In genomic region chr17:40437095-40437732, GRCh38 we compare ENCODE assay signal across 18 cellular contexts. TPM values are rescaled to one million over a fixed set of nuclear protein-coding genes. Genes with fewer than 3 reads are reported as not detected.
DNase-seq lines count a peak whose midpoint lies in the region; ATAC-seq and TF ChIP-seq lines count a peak whose summit lies in the region.
"Had no signal": no experiment of that assay in that cellular context is flagged by ENCODE, and none has a peak within 500 bp of the region (broad histone marks: within the 10 kb centered on the region; RNA-seq: fewer than 3 reads in every experiment).

No MANE protein-coding gene starts in this region.

- no peak for TF ChIP-seq EP300 in ovary (IDR thresholded peaks at IDR 0.05)

- TF ChIP-seq CTCF in activated CD8-positive, alpha-beta T cell treated with anti-CD3 and anti-CD28 coated beads for 36 hours (IDR thresholded peaks at IDR 0.05): no peak
- no peak for TF ChIP-seq CTCF in choroid plexus epithelial cell (conservative IDR thresholded peaks at IDR 0.05; ENCODE audit: low read depth, low read length)
- no peak for TF ChIP-seq CTCF in upper lobe of right lung (IDR thresholded peaks at IDR 0.05)
- no peak for TF ChIP-seq CTCF in ovary (IDR thresholded peaks at IDR 0.05)

- H3K4me1 ChIP-seq in upper lobe of right lung: peaks cover 3% of the 10 kb centered on the region
- peaks cover 1% of the 10 kb centered on the region for H3K4me1 ChIP-seq in ovary (ENCODE audit: insufficient read depth)

- DNase-seq in activated CD8-positive, alpha-beta T cell treated with anti-CD3 and anti-CD28 coated beads, Interleukin-2, amount 10 ng/mL, durations not matched to agents 7 days and 5 days: peak; percentile 43
- DNase-seq in activated CD8-positive, alpha-beta T cell treated with anti-CD3 and anti-CD28 coated beads for 36 hours: no peak
- DNase-seq in NCI-H446 treated with DMSO at 0.1 percent for 48 hours (lab: John Stamatoyannopoulos, UW): peak; percentile 55
- peak; percentile 39 for DNase-seq in choroid plexus epithelial cell (ENCODE audit: low read depth)
- no peak for DNase-seq in upper lobe of right lung
- no peak for DNase-seq in GF-D8 (lab: John Stamatoyannopoulos, UW)
- no peak for DNase-seq in ovary
- DNase-seq: activated CD4-positive, alpha-beta T cell treated with anti-CD3 and anti-CD28 coated beads for 1 hour; activated T-cell treated with anti-CD3 and anti-CD28 coated beads, Interleukin-2, amount 50 U/mL, for 1 hour; cerebellar nuclear complex; GOT3; stomach; T-cell had no signal

- WGBS in ovary, 3 donors: 85 to 94% (median 88%) methylated on average over 5 of the region's 5 CpGs

- H3K4me1 Mint-ChIP-seq in activated CD8-positive, alpha-beta T cell treated with anti-CD3 and anti-CD28 coated beads, Interleukin-2, amount 10 ng/mL, durations not matched to agents 7 days and 5 days (ENCODE audit: low read depth): peaks cover 30% of the 10 kb centered on the region
- peaks cover 15% of the 10 kb centered on the region for H3K4me1 Mint-ChIP-seq in activated CD8-positive, alpha-beta T cell treated with anti-CD3 and anti-CD28 coated beads for 36 hours (ENCODE audit: low read depth)

- H3K4me3 ChIP-seq in choroid plexus epithelial cell (ENCODE audit: low read depth, low read length) (no peak overlapping the region), upper lobe of right lung (no peak overlapping the region), ovary (no peak overlapping the region)
- H3K4me3 ChIP-seq: A549, hepatocyte, stomach had no signal

- H3K27ac ChIP-seq in upper lobe of right lung (no peak overlapping the region), ovary (no peak overlapping the region)
- H3K27ac ChIP-seq: hepatocyte had no signal

- intact Hi-C loops in activated CD8-positive, alpha-beta T cell treated with anti-CD3 and anti-CD28 coated beads for 36 hours (cut with micrococcal nuclease): no loop called here
- intact Hi-C loops in upper lobe of right lung (cut with DNase I) (no loop called here), ovary (cut with DNase I) (loop anchor here in 2 of 4 donors (5.0 to 10.0 kb wide), 2 partner anchors 72 to 95 kb away; partner anchors contain the start of gene GJD3 (in 1 of the 2))

- H3K27me3 Mint-ChIP-seq in activated CD8-positive, alpha-beta T cell treated with anti-CD3 and anti-CD28 coated beads, Interleukin-2, amount 10 ng/mL, durations not matched to agents 7 days and 5 days (ENCODE audit: low read depth): peaks cover 4% of the 10 kb centered on the region
- H3K27me3 Mint-ChIP-seq in activated CD8-positive, alpha-beta T cell treated with anti-CD3 and anti-CD28 coated beads for 36 hours: no peaks in the 10 kb centered on the region
- H3K27me3 Mint-ChIP-seq: CD8-positive, alpha-beta memory T cell; T-cell had no signal

- no peaks in the 10 kb centered on the region for H3K9me3 Mint-ChIP-seq in activated CD8-positive, alpha-beta T cell treated with anti-CD3 and anti-CD28 coated beads, Interleukin-2, amount 10 ng/mL, durations not matched to agents 7 days and 5 days (ENCODE audit: insufficient read depth)
- no peaks in the 10 kb centered on the region for H3K9me3 Mint-ChIP-seq in activated CD8-positive, alpha-beta T cell treated with anti-CD3 and anti-CD28 coated beads for 36 hours
- H3K9me3 Mint-ChIP-seq: CD8-positive, alpha-beta memory T cell; nephron; T-cell had no signal

- no peak overlapping the region for H3K27ac Mint-ChIP-seq in activated CD8-positive, alpha-beta T cell treated with anti-CD3 and anti-CD28 coated beads, Interleukin-2, amount 10 ng/mL, durations not matched to agents 7 days and 5 days
- H3K27ac Mint-ChIP-seq in activated CD8-positive, alpha-beta T cell treated with anti-CD3 and anti-CD28 coated beads for 36 hours: no peak overlapping the region
- H3K27ac Mint-ChIP-seq: CD8-positive, alpha-beta memory T cell had no signal

- no peaks in the 10 kb centered on the region for H3K36me3 Mint-ChIP-seq in activated CD8-positive, alpha-beta T cell treated with anti-CD3 and anti-CD28 coated beads, Interleukin-2, amount 10 ng/mL, durations not matched to agents 7 days and 5 days (ENCODE audit: low read depth)
- H3K36me3 Mint-ChIP-seq in activated CD8-positive, alpha-beta T cell treated with anti-CD3 and anti-CD28 coated beads for 36 hours (ENCODE audit: low read depth): no peaks in the 10 kb centered on the region
- H3K36me3 Mint-ChIP-seq: CD8-positive, alpha-beta memory T cell; T-cell had no signal

- H3K27me3 ChIP-seq in upper lobe of right lung: no peaks in the 10 kb centered on the region
- H3K27me3 ChIP-seq in ovary: no peaks in the 10 kb centered on the region
- H3K27me3 ChIP-seq: hepatocyte, stomach had no signal

- ATAC-seq in activated CD8-positive, alpha-beta T cell treated with anti-CD3 and anti-CD28 coated beads, Interleukin-2, amount 10 ng/mL, durations not matched to agents 7 days and 5 days: peak; percentile 48
- no peak for ATAC-seq in activated CD8-positive, alpha-beta T cell treated with anti-CD3 and anti-CD28 coated beads for 36 hours
- ATAC-seq in upper lobe of right lung: peak; percentile 9
- no peak for ATAC-seq in GM18520 (IDR thresholded peaks at IDR 0.05; ENCODE audit: unreplicated experiment)
- ATAC-seq: A549 had no signal

- H3K36me3 ChIP-seq in upper lobe of right lung (no peaks in the 10 kb centered on the region), ovary (no peaks in the 10 kb centered on the region)
- H3K36me3 ChIP-seq: stomach had no signal

- no peak for TF ChIP-seq POLR2A in ovary (IDR thresholded peaks at IDR 0.05)

- H3K9me3 ChIP-seq in upper lobe of right lung (no peaks in the 10 kb centered on the region), ovary (no peaks in the 10 kb centered on the region)
- H3K9me3 ChIP-seq: A549, stomach had no signal

- CTCF ChIA-PET in activated CD8-positive, alpha-beta T cell treated with anti-CD3 and anti-CD28 coated beads, Interleukin-2, amount 10 ng/mL, durations not matched to agents 7 days and 5 days (lab: Charles Lee): interaction anchor here (0.8 to 5.1 kb wide), 11 partner anchors 10 to 123 kb away, joined by 3 to 35 read pairs (median 5); partner anchors contain the start of gene TOP2A
- CTCF ChIA-PET in activated CD8-positive, alpha-beta T cell treated with anti-CD3 and anti-CD28 coated beads for 36 hours (lab: Charles Lee): interaction anchor here (1.3 to 8.6 kb wide), 4 partner anchors 19 to 98 kb away, joined by 5 to 97 read pairs (median 6); partner anchors contain the start of gene TOP2A

- H3K4me3 Mint-ChIP-seq in activated CD8-positive, alpha-beta T cell treated with anti-CD3 and anti-CD28 coated beads, Interleukin-2, amount 10 ng/mL, durations not matched to agents 7 days and 5 days: no peak overlapping the region
- no peak overlapping the region for H3K4me3 Mint-ChIP-seq in activated CD8-positive, alpha-beta T cell treated with anti-CD3 and anti-CD28 coated beads for 36 hours
- H3K4me3 Mint-ChIP-seq: CD8-positive, alpha-beta memory T cell; nephron; T-cell had no signal

- POLR2A ChIA-PET in activated CD8-positive, alpha-beta T cell treated with anti-CD3 and anti-CD28 coated beads, Interleukin-2, amount 10 ng/mL, durations not matched to agents 7 days and 5 days (lab: Charles Lee): interaction anchor here (0.9 to 1.3 kb wide), 3 partner anchors 12 to 96 kb away, joined by 3 to 6 read pairs (median 3); partner anchors contain the start of gene TOP2A
- POLR2A ChIA-PET in activated CD8-positive, alpha-beta T cell treated with anti-CD3 and anti-CD28 coated beads for 36 hours (lab: Charles Lee): interaction anchor here (0.6 to 1.3 kb wide), 2 partner anchors 10 to 112 kb away, joined by 3 to 4 read pairs; no protein-coding TSS in a partner anchor

RNA-seq across cellular contexts. Expression of gene IGFBP4, which starts 6.0 kb away (rescaled TPM):
- total RNA-seq in activated CD8-positive, alpha-beta T cell treated with anti-CD3 and anti-CD28 coated beads, Interleukin-2, amount 10 ng/mL, durations not matched to agents 7 days and 5 days: 10 to 100 TPM; 28.7 to 28.9 TPM
- 10 to 100 TPM; 10.7 to 11.6 TPM for total RNA-seq in activated CD8-positive, alpha-beta T cell treated with anti-CD3 and anti-CD28 coated beads for 36 hours
- total RNA-seq in upper lobe of right lung (381 TPM), ovary (1,000 to 10,000 TPM in 5 of 7 donors, 100 to 1,000 TPM in 2; 457 to 3,447 (median 1,460) TPM)
- 100 to 1,000 TPM; 634 to 809 TPM for polyA plus RNA-seq in ovary

RNA-seq across cellular contexts. Expression of gene TOP2A, which starts 19.5 kb away (rescaled TPM):
- 100 to 1,000 TPM; 517 to 567 TPM for total RNA-seq in activated CD8-positive, alpha-beta T cell treated with anti-CD3 and anti-CD28 coated beads, Interleukin-2, amount 10 ng/mL, durations not matched to agents 7 days and 5 days
- 100 to 1,000 TPM; 273 to 280 TPM for total RNA-seq in activated CD8-positive, alpha-beta T cell treated with anti-CD3 and anti-CD28 coated beads for 36 hours
- total RNA-seq in upper lobe of right lung (3.3 TPM), ovary (1 to 10 TPM in 3 of 7 donors, under 1 TPM in 4; 0.36 to 4.5 (median 0.82) TPM)
- polyA plus RNA-seq in ovary: 1 to 10 TPM; 1.2 to 3.3 TPM

Comparison
In these comparisons a context has a peak if more than half of its experiments do, and no peak if none do; other contexts are left out.
1. ATAC-seq: peak in activated CD8-positive, alpha-beta T cell treated with anti-CD3 and anti-CD28 coated beads, Interleukin-2, amount 10 ng/mL, durations not matched to agents 7 days and 5 days (single experiment) and upper lobe of right lung (single experiment); none in activated CD8-positive, alpha-beta T cell treated with anti-CD3 and anti-CD28 coated beads for 36 hours (single experiment) and GM18520 (single experiment).
2. DNase-seq: peak in activated CD8-positive, alpha-beta T cell treated with anti-CD3 and anti-CD28 coated beads, Interleukin-2, amount 10 ng/mL, durations not matched to agents 7 days and 5 days (single experiment), NCI-H446 treated with DMSO at 0.1 percent for 48 hours (single experiment) and choroid plexus epithelial cell (single experiment); none in activated CD8-positive, alpha-beta T cell treated with anti-CD3 and anti-CD28 coated beads for 36 hours (single experiment), upper lobe of right lung (single experiment), GF-D8 (single experiment) and ovary (0 of 5).
3. RNA of gene IGFBP4, which starts 6.0 kb away (total RNA-seq): 457 to 3,447 TPM in ovary and 381 TPM in upper lobe of right lung (single experiment); 28.7 to 28.9 TPM in activated CD8-positive, alpha-beta T cell treated with anti-CD3 and anti-CD28 coated beads, Interleukin-2, amount 10 ng/mL, durations not matched to agents 7 days and 5 days and 10.7 to 11.6 TPM in activated CD8-positive, alpha-beta T cell treated with anti-CD3 and anti-CD28 coated beads for 36 hours; every median in the first group is over 10 times any median in the second.
4. RNA of gene TOP2A, which starts 19.5 kb away (total RNA-seq): 517 to 567 TPM in activated CD8-positive, alpha-beta T cell treated with anti-CD3 and anti-CD28 coated beads, Interleukin-2, amount 10 ng/mL, durations not matched to agents 7 days and 5 days and 273 to 280 TPM in activated CD8-positive, alpha-beta T cell treated with anti-CD3 and anti-CD28 coated beads for 36 hours; 3.3 TPM in upper lobe of right lung (single experiment) and 0.36 to 4.5 TPM in ovary; every median in the first group is over 10 times any median in the second.